ENCODE assay signal across 10 cellular contexts in genomic region chr15:41940441-41940857, GRCh38. TPM values are rescaled to one million over a fixed set of nuclear protein-coding genes. Genes with fewer than 3 reads are reported as not detected.
DNase-seq lines count a peak whose midpoint lies in the region; ATAC-seq, FAIRE-seq and TF ChIP-seq lines count a peak whose summit lies in the region.
"Had no signal": no experiment of that assay in that cellular context is flagged by ENCODE, and none has a peak within 500 bp of the region (broad histone marks: within the 10 kb centered on the region; RNA-seq: fewer than 3 reads in every experiment).

No MANE protein-coding gene starts in this region.

- TF ChIP-seq CTCF in HCT116 (IDR thresholded peaks at IDR 0.05 in 2 of 3, conservative IDR thresholded peaks at IDR 0.05 in 1 of 3; ENCODE audit: borderline replicate concordance in 1 of 3, insufficient read depth in 1 of 3, low read depth in 2 of 3, low read length in 2 of 3) (no peak), endothelial cell of umbilical vein (IDR thresholded peaks at IDR 0.05; ENCODE audit: extremely low read depth in 1 of 2, insufficient read depth in 1 of 2, low read depth in 1 of 2, low read length in 2 of 2) (no peak), omental fat pad (IDR thresholded peaks at IDR 0.05) (no peak)

- POLR2A ChIA-PET in HCT116 (lab: Charles Lee) (interaction anchor here (1.0 to 1.6 kb wide), 4 partner anchors 9 to 45 kb away, joined by 4 to 7 read pairs (median 6); partner anchors contain the start of gene EHD4), endothelial cell of umbilical vein (lab: Charles Lee) (interaction anchor here (0.6 to 2.3 kb wide), 4 partner anchors 16 to 538 kb away, joined by 3 to 9 read pairs (median 4); no protein-coding TSS in a partner anchor)

- peaks cover 51% of the 10 kb centered on the region; the same call in 1 of the 2 replicates for H3K79me2 ChIP-seq in HCT116 (ENCODE audit: insufficient read depth, low read length)
- H3K79me2 ChIP-seq in endothelial cell of umbilical vein (ENCODE audit: control insufficient read depth, insufficient read depth, low read length) = peaks cover 58% of the 10 kb centered on the region

- in situ Hi-C loops in HAP-1 (cut with MboI; ENCODE audit: low sequenced_read_pairs) = no loop called here

- H3K36me3 ChIP-seq in HCT116 (ENCODE audit: control insufficient read depth in 1 of 2, insufficient read depth in 2 of 2, low read length in 2 of 2) = peaks cover 0 to 11% of the 10 kb centered on the region in 2 experiments; a peak in 1 of 4 replicates
- peaks cover 17 to 18% of the 10 kb centered on the region in 2 experiments for H3K36me3 ChIP-seq in endothelial cell of umbilical vein (ENCODE audit: control insufficient read depth in 2 of 2, extremely low read depth in 1 of 2, insufficient read depth in 2 of 2, low read length in 2 of 2)
- H3K36me3 ChIP-seq in HAP-1 (replicated peaks) = peaks cover 6% of the 10 kb centered on the region; the same call in 1 of the 2 replicates
- H3K36me3 ChIP-seq: ovary had no signal

- H3K27ac ChIP-seq in HCT116 (ENCODE audit: low read depth, low read length) (peak overlapping the region; percentile 43), endothelial cell of umbilical vein (ENCODE audit: insufficient read depth, low read depth, low read length) (peak overlapping the region; percentile 99)
- H3K27ac ChIP-seq: ovary had no signal

- no peaks in the 10 kb centered on the region for H3K9me1 ChIP-seq in endothelial cell of umbilical vein (replicated peaks; ENCODE audit: control insufficient read depth, extremely low read depth, insufficient read depth, low read length)

- no peaks in the 10 kb centered on the region for H3K27me3 ChIP-seq in HCT116 (ENCODE audit: insufficient read depth, low read length)
- no peaks in the 10 kb centered on the region for H3K27me3 ChIP-seq in endothelial cell of umbilical vein (ENCODE audit: control insufficient read depth in 2 of 2, insufficient read depth in 2 of 2, low read length in 2 of 2)
- H3K27me3 ChIP-seq in HAP-1 (ENCODE audit: low read depth) = no peaks in the 10 kb centered on the region
- H3K27me3 ChIP-seq: ovary had no signal

- peak; percentile 80 for FAIRE-seq in endothelial cell of umbilical vein (lab: Jason Lieb, UNC)

- peak; percentile 82 for DNase-seq in HCT116 (ENCODE audit: low read depth, low spot score)
- peak; percentile 28 for DNase-seq in activated CD4-positive, alpha-beta T cell treated with anti-CD3 and anti-CD28 coated beads, Interleukin-2, amount 50 U/mL, for 1 hour
- peak; percentile 92 for DNase-seq in endothelial cell of umbilical vein (ENCODE audit: low read depth, low spot score)
- DNase-seq in stimulated activated CD4-positive, alpha-beta T cell treated with anti-CD3 and anti-CD28 coated beads, Interleukin-1b, Interleukin-23, amount 100 ng/mL, for 48 hours = peak; percentile 78
- no peak for DNase-seq in HAP-1 (ENCODE audit: low spot score in 2 of 2)
- DNase-seq in omental fat pad (ENCODE audit: low spot score) = no peak
- DNase-seq in NOMO-1 treated with DMSO at 0.1 percent for 48 hours (lab: John Stamatoyannopoulos, UW; ENCODE audit: unreplicated experiment) = no peak
- DNase-seq: KG1, ovary had no signal

- dilution Hi-C loops in endothelial cell of umbilical vein (cut with MboI; ENCODE audit: extremely low pct_ligation_motif_present, low sequenced_read_pairs) = no loop called here

- BruUV-seq in HCT116 (replicated peaks; lab: Mats Ljungman, UMichigan) (no TSS peak), endothelial cell of umbilical vein (replicated peaks; lab: Mats Ljungman, UMichigan) (no TSS peak)

- intact Hi-C loops in HCT116 (cut with micrococcal nuclease) = no loop called here
- intact Hi-C loops in endothelial cell of umbilical vein (cut with micrococcal nuclease) = loop anchor here (1.0 kb wide), 2 partner anchors 17 to 20 kb away; no protein-coding TSS in a partner anchor

- peak; percentile 80 for ATAC-seq in HCT116
- no peak for ATAC-seq in HG02678 (IDR thresholded peaks at IDR 0.05; ENCODE audit: unreplicated experiment)
- ATAC-seq in omental fat pad (ENCODE audit: low FRiP score) = no peak

- no peaks in the 10 kb centered on the region for H3K9me2 ChIP-seq in HCT116 (ENCODE audit: insufficient read depth)

- peak overlapping the region; percentile 50 for H3K9ac ChIP-seq in HCT116 (ENCODE audit: low read length)
- H3K9ac ChIP-seq in endothelial cell of umbilical vein (replicated peaks; ENCODE audit: extremely low read depth, insufficient read depth, low read length) = peak overlapping the region; percentile 62

- no peak overlapping the region for H2AFZ ChIP-seq in HCT116 (ENCODE audit: low read depth, low read length, poor library complexity, severe bottlenecking)
- H2AFZ ChIP-seq in endothelial cell of umbilical vein (ENCODE audit: low read depth, low read length) = no peak overlapping the region

- CTCF ChIA-PET in HCT116 (lab: Charles Lee) (interaction anchor here (0.5 to 1.1 kb wide), 3 partner anchors 20 to 36 kb away, joined by 3 to 4 read pairs (median 3); no protein-coding TSS in a partner anchor), endothelial cell of umbilical vein (lab: Charles Lee) (interaction anchor here (0.6 to 5.9 kb wide), 6 partner anchors 10 to 36 kb away, joined by 4 to 44 read pairs (median 5); partner anchors contain the start of gene EHD4)

- H3K4me1 ChIP-seq in HCT116 (ENCODE audit: control insufficient read depth in 1 of 2, insufficient read depth in 2 of 2, low read length in 2 of 2) = peaks cover 43 to 95% of the 10 kb centered on the region in 2 experiments
- peaks cover 96% of the 10 kb centered on the region for H3K4me1 ChIP-seq in endothelial cell of umbilical vein (ENCODE audit: control insufficient read depth, extremely low read depth, insufficient read depth, low read length)
- H3K4me1 ChIP-seq in HAP-1 = peaks cover 17% of the 10 kb centered on the region

- H3K9me3 ChIP-seq in HCT116 (ENCODE audit: control insufficient read depth in 1 of 2, insufficient read depth in 1 of 2, low read depth in 1 of 2, low read length in 2 of 2) (no peaks in the 10 kb centered on the region; a peak in 1 of 4 replicates), endothelial cell of umbilical vein (replicated peaks; ENCODE audit: control insufficient read depth, insufficient read depth, low read length) (no peaks in the 10 kb centered on the region), HAP-1 (no peaks in the 10 kb centered on the region)
- H3K9me3 ChIP-seq: ovary had no signal

- TF ChIP-seq RAD21 in HCT116 (IDR thresholded peaks at IDR 0.05; ENCODE audit: low read depth) = no peak

- H4K20me1 ChIP-seq in HCT116 (ENCODE audit: insufficient read depth) (no peaks in the 10 kb centered on the region), endothelial cell of umbilical vein (replicated peaks; ENCODE audit: control insufficient read depth, extremely low read depth, insufficient read depth, low read length) (no peaks in the 10 kb centered on the region)

- RAD21 ChIA-PET in HCT116 (lab: Charles Lee; ENCODE audit: low non-redundant PET in 1 of 2, low total read pairs in 2 of 2, uncharacterized antibody in 2 of 2, unreplicated experiment in 2 of 2) = interaction anchor here (0.5 to 1.3 kb wide), 2 partner anchors 31 to 361 kb away, joined by 3 to 4 read pairs; no protein-coding TSS in a partner anchor

- TF ChIP-seq POLR2A in HCT116 (IDR thresholded peaks at IDR 0.05; ENCODE audit: borderline replicate concordance, extremely low read depth, insufficient read depth, insufficient read length) (no peak), endothelial cell of umbilical vein (IDR thresholded peaks at IDR 0.05; ENCODE audit: low read depth, low read length) (no peak)

- H3K4me3 ChIP-seq in HCT116 (replicated peaks in 1 of 2; ENCODE audit: low read depth in 1 of 2, low read length in 2 of 2) (peak overlapping the region in 1 of 2 experiments; percentile 33; a peak in 2 of 4 replicates), endothelial cell of umbilical vein (replicated peaks in 1 of 3; ENCODE audit: insufficient read depth in 1 of 3, low read depth in 1 of 3, low read length in 3 of 3) (no peak overlapping the region), HAP-1 (no peak overlapping the region)
- H3K4me3 ChIP-seq: ovary had no signal

- H3K4me2 ChIP-seq in HCT116 (ENCODE audit: low read length) = peak overlapping the region; percentile 73
- peak overlapping the region; percentile 0 for H3K4me2 ChIP-seq in endothelial cell of umbilical vein (ENCODE audit: insufficient read depth, low read length)

TF ChIP-seq in HCT116, 20 proteins besides CTCF, POLR2A, EP300 and RAD21 (continues in another document):
- TF ChIP-seq CBX3 (IDR thresholded peaks at IDR 0.05; ENCODE audit: low read depth) = peak; percentile 88
- TF ChIP-seq YY1 (IDR thresholded peaks at IDR 0.05; ENCODE audit: extremely low read depth, insufficient replicate concordance, low read depth, low read length) = peak; percentile 4

TF ChIP-seq in endothelial cell of umbilical vein, 7 proteins besides CTCF, POLR2A, EP300 and RAD21 (continues in another document):
- TF ChIP-seq JUN (IDR thresholded peaks at IDR 0.05; ENCODE audit: borderline replicate concordance, insufficient read depth, insufficient read length, low read depth) = peak; percentile 96

RNA-seq across cellular contexts. Expression of gene EHD4, which starts 31.9 kb away (rescaled TPM):
- total RNA-seq in HCT116 (2021; ENCODE audit: unreplicated experiment) (28.0 TPM), endothelial cell of umbilical vein (126 and 128 TPM in 2 replicates), omental fat pad (10 to 100 TPM; 30.5 to 88.6 (median 37.8) TPM)
- 27.3 and 27.6 TPM in 2 replicates for polyA plus RNA-seq in HCT116 (2012)
- polyA plus RNA-seq in endothelial cell of umbilical vein = 96.7 and 99.1 TPM in 2 replicates
- polyA plus RNA-seq in endothelial cell of umbilical vein (2011; cell fraction: cytosol; rRNA removed) = 88.4 and 97.4 TPM in 2 replicates
- 100 and 105 TPM in 2 replicates for polyA plus RNA-seq in endothelial cell of umbilical vein (2011; cell fraction: nucleus; rRNA removed)
- polyA plus RNA-seq in endothelial cell of umbilical vein (2012) = 39.8 and 70.3 TPM in 2 replicates
- polyA minus RNA-seq in endothelial cell of umbilical vein = 157 and 160 TPM in 2 replicates
- polyA minus RNA-seq in endothelial cell of umbilical vein (2011; cell fraction: cytosol; rRNA and poly(A)+ RNA removed) = 11.4 TPM
- 113 and 127 TPM in 2 replicates for polyA minus RNA-seq in endothelial cell of umbilical vein (2011; cell fraction: nucleus; rRNA and poly(A)+ RNA removed)

RNA-seq across cellular contexts. Expression of gene SPTBN5, which starts 46.6 kb away (rescaled TPM):
- total RNA-seq in HCT116 (2021; ENCODE audit: unreplicated experiment) (0.96 TPM), endothelial cell of umbilical vein (19.0 and 19.2 TPM in 2 replicates), omental fat pad (1 to 10 TPM in 3 of 4 donors, under 1 TPM in 1; 0.19 to 3.8 (median 1.8) TPM)
- polyA plus RNA-seq in HCT116 (2012) = 0.76 and 0.90 TPM in 2 replicates
- 12.0 and 12.6 TPM in 2 replicates for polyA plus RNA-seq in endothelial cell of umbilical vein
- 4.1 and 6.6 TPM in 2 replicates for polyA plus RNA-seq in endothelial cell of umbilical vein (2011; cell fraction: cytosol; rRNA removed)
- polyA plus RNA-seq in endothelial cell of umbilical vein (2011; cell fraction: nucleus; rRNA removed) = 128 and 138 TPM in 2 replicates
- polyA plus RNA-seq in endothelial cell of umbilical vein (2012) = 3.0 and 7.8 TPM in 2 replicates
- polyA minus RNA-seq in endothelial cell of umbilical vein = 7.8 and 9.6 TPM in 2 replicates
- polyA minus RNA-seq in endothelial cell of umbilical vein (2011; cell fraction: cytosol; rRNA and poly(A)+ RNA removed) = 0.10 TPM
- polyA minus RNA-seq in endothelial cell of umbilical vein (2011; cell fraction: nucleus; rRNA and poly(A)+ RNA removed) = 26.4 and 30.1 TPM in 2 replicates

Comparison
In these comparisons a context has a peak if more than half of its experiments do, and no peak if none do; other contexts are left out.
1. DNase-seq: peak in HCT116 (single experiment), activated CD4-positive, alpha-beta T cell treated with anti-CD3 and anti-CD28 coated beads, Interleukin-2, amount 50 U/mL, for 1 hour (single experiment), endothelial cell of umbilical vein (single experiment) and stimulated activated CD4-positive, alpha-beta T cell treated with anti-CD3 and anti-CD28 coated beads, Interleukin-1b, Interleukin-23, amount 100 ng/mL, for 48 hours (single experiment); none in HAP-1 (0 of 2), omental fat pad (single experiment) and NOMO-1 treated with DMSO at 0.1 percent for 48 hours (single experiment).